Comparison of ENCODE assay signal across 1 cellular context in the genomic region with DNA sequence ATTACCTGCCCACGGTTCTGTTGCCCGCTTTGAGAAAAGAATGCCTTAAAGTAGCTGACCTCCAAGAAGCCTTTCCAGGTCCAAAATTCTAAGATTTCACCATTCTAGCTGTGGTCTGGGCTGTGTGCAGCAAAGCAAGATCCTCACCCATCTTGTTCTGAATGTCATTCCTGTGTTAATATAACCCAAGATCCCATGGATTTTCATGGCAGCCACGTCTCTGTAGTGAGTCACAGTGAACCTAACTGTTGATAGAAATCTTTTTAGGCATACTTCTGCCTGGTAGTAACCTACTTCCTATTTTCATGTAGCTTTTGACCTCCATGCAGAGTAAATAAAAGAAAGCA.
TF ChIP-seq lines count a peak whose summit lies in the region.

No MANE protein-coding gene starts in this region.

TF ChIP-seq in IMR-90, 13 proteins besides CTCF, POLR2A, EP300 and RAD21 (continued from another document):
- no peak for TF ChIP-seq CEBPB (IDR thresholded peaks at IDR 0.05; ENCODE audit: low read depth, low read length)
- TF ChIP-seq FOS (IDR thresholded peaks at IDR 0.05; ENCODE audit: low read depth, low read length): no peak
- no peak for TF ChIP-seq SMC3 (IDR thresholded peaks at IDR 0.05; ENCODE audit: low read depth, low read length)
- no peak for TF ChIP-seq MAFK (IDR thresholded peaks at IDR 0.05; ENCODE audit: low read depth, low read length)
- TF ChIP-seq, protein P1, sequence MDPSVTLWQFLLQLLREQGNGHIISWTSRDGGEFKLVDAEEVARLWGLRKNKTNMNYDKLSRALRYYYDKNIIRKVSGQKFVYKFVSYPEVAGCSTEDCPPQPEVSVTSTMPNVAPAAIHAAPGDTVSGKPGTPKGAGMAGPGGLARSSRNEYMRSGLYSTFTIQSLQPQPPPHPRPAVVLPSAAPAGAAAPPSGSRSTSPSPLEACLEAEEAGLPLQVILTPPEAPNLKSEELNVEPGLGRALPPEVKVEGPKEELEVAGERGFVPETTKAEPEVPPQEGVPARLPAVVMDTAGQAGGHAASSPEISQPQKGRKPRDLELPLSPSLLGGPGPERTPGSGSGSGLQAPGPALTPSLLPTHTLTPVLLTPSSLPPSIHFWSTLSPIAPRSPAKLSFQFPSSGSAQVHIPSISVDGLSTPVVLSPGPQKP (IDR thresholded peaks at IDR 0.05; ENCODE audit: borderline replicate concordance, low read depth, low read length): no peak
- TF ChIP-seq, protein P2, sequence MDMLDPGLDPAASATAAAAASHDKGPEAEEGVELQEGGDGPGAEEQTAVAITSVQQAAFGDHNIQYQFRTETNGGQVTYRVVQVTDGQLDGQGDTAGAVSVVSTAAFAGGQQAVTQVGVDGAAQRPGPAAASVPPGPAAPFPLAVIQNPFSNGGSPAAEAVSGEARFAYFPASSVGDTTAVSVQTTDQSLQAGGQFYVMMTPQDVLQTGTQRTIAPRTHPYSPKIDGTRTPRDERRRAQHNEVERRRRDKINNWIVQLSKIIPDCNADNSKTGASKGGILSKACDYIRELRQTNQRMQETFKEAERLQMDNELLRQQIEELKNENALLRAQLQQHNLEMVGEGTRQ (IDR thresholded peaks at IDR 0.05; ENCODE audit: low read depth, low read length): no peak
- TF ChIP-seq MXI1 (IDR thresholded peaks at IDR 0.05; ENCODE audit: borderline replicate concordance, low read depth, low read length): no peak
- TF ChIP-seq MAZ (IDR thresholded peaks at IDR 0.05; ENCODE audit: borderline replicate concordance, low read depth, low read length): no peak
- TF ChIP-seq NFE2L2 (IDR thresholded peaks at IDR 0.05; ENCODE audit: low read depth, low read length): no peak
